Comparison of ENCODE assay signal across 19 cellular contexts in genomic region chr6:163539101-163539762, GRCh38.
"Had no signal": no experiment of that assay in that cellular context is flagged by ENCODE, and none has a peak within 500 bp of the region (broad histone marks: within the 10 kb centered on the region; RNA-seq: fewer than 3 reads in every experiment).

No MANE protein-coding gene starts in this region.

- H3K9me3 ChIP-seq: esophagus squamous epithelium, suprapubic skin had no signal

- ATAC-seq: activated naive CD8-positive, alpha-beta T cell treated with anti-CD3 and anti-CD28 coated beads, Interleukin-2, amount 50 U/mL, for 24 hours; naive thymus-derived CD4-positive, alpha-beta T cell; stimulated activated naive CD8-positive, alpha-beta T cell treated with anti-CD3 and anti-CD28 coated beads, Interleukin-15, Interleukin-2, amounts not matched to agents 100 U/mL and 50 U/mL, for 24 hours had no signal

- H3K36me3 ChIP-seq: suprapubic skin, WERI-Rb-1 had no signal

- H3K27ac ChIP-seq: esophagus squamous epithelium, skin epidermis, suprapubic skin, WERI-Rb-1 had no signal

- H3K4me3 Mint-ChIP-seq: activated naive CD4-positive, alpha-beta T cell treated with anti-CD3 and anti-CD28 coated beads for 36 hours; activated naive CD8-positive, alpha-beta T cell treated with anti-CD3 and anti-CD28 coated beads, Interleukin-2, amount 50 U/mL, for 24 hours; immature natural killer cell; T-helper 1 cell treated with Interleukin-12 subunit alpha and Interleukin-12 subunit beta and Interleukin-4 antibody, amounts not matched to agents 30 μg/mL and 1 μg/mL, for 36 hours had no signal

- DNase-seq: activated CD4-positive, alpha-beta T cell treated with anti-CD3 and anti-CD28 coated beads, Interleukin-2, amount 50 U/mL, for 48 hours; activated naive CD4-positive, alpha-beta T cell treated with anti-CD3 and anti-CD28 coated beads for 36 hours; activated naive CD8-positive, alpha-beta T cell treated with anti-CD3 and anti-CD28 coated beads, Interleukin-2, amount 50 U/mL, for 24 hours; aorta; esophagus squamous epithelium; foreskin fibroblast; head of caudate nucleus; immature natural killer cell; mammary epithelial cell; naive thymus-derived CD4-positive, alpha-beta T cell; stimulated activated CD4-positive, alpha-beta T cell treated with anti-CD3 and anti-CD28 coated beads, Interleukin-4, amount 100 ng/mL, for 24 hours; stimulated activated naive CD8-positive, alpha-beta T cell treated with anti-CD3 and anti-CD28 coated beads, Interleukin-15, Interleukin-2, amounts not matched to agents 100 U/mL and 50 U/mL, for 24 hours; trophoblast cell; WERI-Rb-1 had no signal

- H3K27me3 Mint-ChIP-seq: activated naive CD8-positive, alpha-beta T cell treated with anti-CD3 and anti-CD28 coated beads, Interleukin-2, amount 50 U/mL, for 24 hours; naive thymus-derived CD4-positive, alpha-beta T cell had no signal

- H3K27me3 ChIP-seq: esophagus squamous epithelium, suprapubic skin had no signal

- FAIRE-seq: endothelial cell of umbilical vein had no signal

- H3K9me3 Mint-ChIP-seq: activated naive CD4-positive, alpha-beta T cell treated with anti-CD3 and anti-CD28 coated beads for 36 hours; activated naive CD8-positive, alpha-beta T cell treated with anti-CD3 and anti-CD28 coated beads, Interleukin-2, amount 50 U/mL, for 24 hours; activated T-helper 2 cell treated with anti-CD3 and anti-CD28 coated beads, Interferon-gamma antibody, Interleukin-2, Interleukin-4, amounts not matched to agents 10 μg/mL and 5 μg/mL and 100 μg/mL, durations not matched to agents 14 hours and 24 hours and 36 hours; naive thymus-derived CD4-positive, alpha-beta T cell; T-helper 1 cell treated with Interleukin-12 subunit alpha and Interleukin-12 subunit beta and Interleukin-4 antibody, amounts not matched to agents 30 μg/mL and 1 μg/mL, for 36 hours had no signal

- H3K4me3 ChIP-seq: esophagus squamous epithelium, skin epidermis, suprapubic skin had no signal

- H3K27ac Mint-ChIP-seq: activated naive CD4-positive, alpha-beta T cell treated with anti-CD3 and anti-CD28 coated beads for 36 hours; activated T-helper 2 cell treated with anti-CD3 and anti-CD28 coated beads, Interferon-gamma antibody, Interleukin-2, Interleukin-4, amounts not matched to agents 10 μg/mL and 5 μg/mL and 100 μg/mL, durations not matched to agents 14 hours and 24 hours and 36 hours; T-helper 1 cell treated with Interleukin-12 subunit alpha and Interleukin-12 subunit beta and Interleukin-4 antibody, amounts not matched to agents 30 μg/mL and 1 μg/mL, for 36 hours had no signal
